ENCODE assay signal across 1 cellular context in genomic region chr21:42466700-42467612, GRCh38.
TF ChIP-seq lines count a peak whose summit lies in the region.

No MANE protein-coding gene starts in this region.

TF ChIP-seq in GM12878, 131 proteins besides CTCF, POLR2A, EP300 and RAD21 (continued from another document):
- TF ChIP-seq TCF12 (IDR thresholded peaks at IDR 0.05; ENCODE audit: low read depth, low read length): peak; percentile 66; the same call in 1 of the 2 replicates
- peak; percentile 42; the same call in 1 of the 2 replicates for TF ChIP-seq RELB (IDR thresholded peaks at IDR 0.05; ENCODE audit: low read depth)
- peak; percentile 86 for TF ChIP-seq IKZF1 (conservative IDR thresholded peaks at IDR 0.05)
- no peak for TF ChIP-seq SUZ12 (IDR thresholded peaks at IDR 0.05; ENCODE audit: unreplicated experiment)
- TF ChIP-seq NR2F1 (conservative IDR thresholded peaks at IDR 0.05): no peak; the same call in 1 of the 2 replicates
- no peak for TF ChIP-seq POU2F2 (IDR thresholded peaks at IDR 0.05; ENCODE audit: borderline replicate concordance, low read depth, low read length)
- no peak for TF ChIP-seq LARP7 (IDR thresholded peaks at IDR 0.05)
- no peak for TF ChIP-seq SIN3A (IDR thresholded peaks at IDR 0.05; ENCODE audit: low read depth, low read length)
- TF ChIP-seq TBL1XR1 (IDR thresholded peaks at IDR 0.05; ENCODE audit: low read depth, low read length): peak; percentile 58; the same call in 1 of the 2 replicates
- peak; percentile 16; the same call in 1 of the 2 replicates for TF ChIP-seq BCL11A (IDR thresholded peaks at IDR 0.05; ENCODE audit: low read depth, low read length)
- no peak for TF ChIP-seq SRF (IDR thresholded peaks at IDR 0.05; ENCODE audit: low read depth in 2 of 2, low read length in 2 of 2)
